In the genomic region with DNA sequence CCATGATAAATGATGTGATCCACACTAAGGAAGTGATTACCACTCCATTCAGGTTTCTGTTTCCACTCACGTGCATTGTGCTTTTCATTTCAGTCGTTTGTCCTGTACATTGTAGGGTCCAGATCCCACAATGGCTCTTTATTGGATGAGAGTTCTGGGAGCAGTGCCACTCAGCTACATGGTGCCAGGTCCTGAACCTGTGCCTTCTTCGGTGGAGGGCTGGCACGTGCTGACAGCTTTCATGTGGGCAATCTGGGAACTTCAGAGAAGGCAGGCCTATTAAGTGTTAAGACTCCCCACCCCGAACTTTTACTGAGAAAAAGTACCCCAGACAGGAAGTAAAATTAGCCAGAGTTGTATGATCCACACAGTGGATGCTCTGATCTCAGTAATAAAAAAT, we compare ENCODE assay signal across 15 cellular contexts.
DNase-seq lines count a peak whose midpoint lies in the region; ATAC-seq and TF ChIP-seq lines count a peak whose summit lies in the region.
"Had no signal": no experiment of that assay in that cellular context is flagged by ENCODE, and none has a peak within 500 bp of the region (broad histone marks: within the 10 kb centered on the region; RNA-seq: fewer than 3 reads in every experiment).

No MANE protein-coding gene starts in this region.

- TF ChIP-seq CTCF in tibial artery (IDR thresholded peaks at IDR 0.05): no peak
- TF ChIP-seq CTCF in CD14-positive monocyte (IDR thresholded peaks at IDR 0.05): no peak

- no peaks in the 10 kb centered on the region for H3K9me3 ChIP-seq in tibial artery
- H3K9me3 ChIP-seq: BE2C, Caco-2, HAP-1 had no signal

- H3K27ac ChIP-seq in tibial artery: peak overlapping the region; percentile 57 to 59
- H3K27ac ChIP-seq: GM23248 had no signal

- H3K27me3 Mint-ChIP-seq in CD14-positive monocyte (ENCODE audit: low read depth in 3 of 3): peaks cover 0 to 2% (median 2%) of the 10 kb centered on the region in 3 donors
- H3K27me3 Mint-ChIP-seq: CD4-positive, alpha-beta T cell; IgD-negative memory B cell had no signal

- ATAC-seq in Right ventricle myocardium superior (ENCODE audit: poor library complexity): peak; percentile 45
- ATAC-seq in left lobe of liver: peak; percentile 18

- no peak overlapping the region for H3K4me3 ChIP-seq in tibial artery
- H3K4me3 ChIP-seq: GM23248, HAP-1 had no signal

- H3K27ac Mint-ChIP-seq in CD14-positive monocyte: no peak overlapping the region
- H3K27ac Mint-ChIP-seq: CD4-positive, alpha-beta T cell; IgD-negative memory B cell had no signal

- intact Hi-C loops in Right ventricle myocardium superior (cut with DNase I) (no loop called here), cardiac septum (cut with DNase I) (no loop called here), tibial artery (cut with DNase I; ENCODE audit: low total_unique reads) (no loop called here), CD14-positive monocyte (cut with micrococcal nuclease) (no loop called here)

- DNase-seq in Right ventricle myocardium superior (no peak), cardiac septum (ENCODE audit: low spot score) (no peak), left lobe of liver (ENCODE audit: low spot score) (no peak), tibial artery (no peak), CD14-positive monocyte (ENCODE audit: low spot score) (no peak), mesenteric fat pad (ENCODE audit: low spot score) (no peak)
- DNase-seq: ACHN; BE2C; C1 segment of cervical spinal cord; Caco-2; CD4-positive, alpha-beta T cell; GDM1; GM23248 had no signal

- H3K9me3 Mint-ChIP-seq in CD14-positive monocyte: peaks cover 0 to 8% (median 0%) of the 10 kb centered on the region in 7 donors
- H3K9me3 Mint-ChIP-seq: CD4-positive, alpha-beta T cell; IgD-negative memory B cell had no signal

- H3K36me3 Mint-ChIP-seq in CD14-positive monocyte: no peaks in the 10 kb centered on the region

- peaks cover 0 to 30% (median 13%) of the 10 kb centered on the region in 4 donors for H3K4me1 ChIP-seq in tibial artery
- H3K4me1 ChIP-seq: BE2C, Caco-2, HAP-1 had no signal

- no peaks in the 10 kb centered on the region for H3K36me3 ChIP-seq in tibial artery
- H3K36me3 ChIP-seq: BE2C, HAP-1 had no signal

- H3K4me1 Mint-ChIP-seq in CD14-positive monocyte: no peaks in the 10 kb centered on the region
- H3K4me1 Mint-ChIP-seq: IgD-negative memory B cell had no signal

- H3K4me3 Mint-ChIP-seq in CD14-positive monocyte: no peak overlapping the region
- H3K4me3 Mint-ChIP-seq: CD4-positive, alpha-beta T cell; IgD-negative memory B cell had no signal

- no peaks in the 10 kb centered on the region for H3K27me3 ChIP-seq in tibial artery
